Comparison of ENCODE assay signal across 1 cellular context in genomic region chr7:108030536-108030935, GRCh38.
A peak's percentile ranks its signal among the peaks of the same experiment; 100 is the strongest.
TF ChIP-seq lines count a peak whose summit lies in the region.

No MANE protein-coding gene starts in this region.

TF ChIP-seq in SK-N-SH, 30 proteins besides CTCF, POLR2A, EP300 and RAD21 (continued from another document):
- TF ChIP-seq USF1 (IDR thresholded peaks at IDR 0.05; ENCODE audit: borderline replicate concordance, low read depth) (no peak), ZBTB33 (IDR thresholded peaks at IDR 0.05; ENCODE audit: borderline replicate concordance, low read depth) (no peak), RFX5 (IDR thresholded peaks at IDR 0.05; ENCODE audit: low read length) (no peak), MAX (IDR thresholded peaks at IDR 0.05; ENCODE audit: low read depth) (no peak), FOXM1 (IDR thresholded peaks at IDR 0.05; ENCODE audit: low read depth) (no peak), GATA2 (CRISPR knock-in tag; IDR thresholded peaks at IDR 0.05) (no peak), POLR2AphosphoS5 (IDR thresholded peaks at IDR 0.05; ENCODE audit: low read depth, low read length) (no peak), CHD2 (IDR thresholded peaks at IDR 0.05; ENCODE audit: low read length, partially characterized antibody) (no peak), REST (IDR thresholded peaks at IDR 0.05; ENCODE audit: low read depth, low read length) (no peak), RXRA (IDR thresholded peaks at IDR 0.05; ENCODE audit: borderline replicate concordance, low read depth) (peak; percentile 65; the same call in 1 of the 2 replicates), USF2 (IDR thresholded peaks at IDR 0.05; ENCODE audit: borderline replicate concordance, low read depth, low read length) (no peak)
